Comparison of ENCODE assay signal across 28 cellular contexts in the genomic region with DNA sequence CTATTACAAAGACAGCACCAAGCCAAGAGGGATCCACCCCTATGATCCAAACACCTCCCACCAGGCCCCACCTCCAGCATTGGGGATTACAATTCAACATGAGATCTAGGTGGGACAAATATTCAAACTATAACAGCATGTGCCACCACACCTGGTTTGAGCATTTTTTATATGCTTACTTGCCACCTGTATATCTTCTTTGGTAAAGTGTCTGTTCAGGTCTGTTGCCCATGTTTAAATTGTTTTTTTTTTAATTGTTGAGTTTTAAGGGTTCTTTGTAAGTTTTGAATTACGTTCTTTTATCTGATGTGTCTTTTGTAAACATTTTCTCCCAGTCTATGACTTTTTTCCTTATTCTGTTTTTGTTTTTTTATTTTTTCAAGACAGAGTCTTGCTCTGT.
"Had no signal": no experiment of that assay in that cellular context is flagged by ENCODE, and none has a peak within 500 bp of the region (broad histone marks: within the 10 kb centered on the region; RNA-seq: fewer than 3 reads in every experiment).

No MANE protein-coding gene starts in this region.

- H3K4me1 ChIP-seq: stomach, suprapubic skin, testis, tibial artery, tibial nerve, upper lobe of left lung, upper lobe of right lung, uterus, vagina had no signal

- H3K4me1 Mint-ChIP-seq: stimulated activated effector memory CD8-positive, alpha-beta T cell treated with anti-CD3 and anti-CD28 coated beads, Interleukin-12 subunit alpha, Interleukin-12 subunit beta, amount 100 ng/mL, for 72 hours; stimulated activated memory B cell treated with anti-CD40 and anti-IgM and Interleukin-4, amounts not matched to agents 10 μg/mL and 1 μg/mL and 100 μg/mL, for 72 hours; stimulated activated naive B cell treated with anti-CD40 and anti-IgM and Interleukin-4, amounts not matched to agents 10 μg/mL and 1 μg/mL and 100 μg/mL, for 72 hours; stimulated activated naive CD8-positive, alpha-beta T cell treated with anti-CD3 and anti-CD28 coated beads, Interleukin-15, amount 100 ng/mL, for 72 hours had no signal

- H3K9me3 ChIP-seq: testis, thyroid gland, upper lobe of right lung, vagina had no signal

- H3K36me3 ChIP-seq: stomach, suprapubic skin, thoracic aorta, thyroid gland, tibial artery, tibial nerve, transverse colon, upper lobe of left lung, upper lobe of right lung, uterus, vagina had no signal

- H3K27ac ChIP-seq: stomach, suprapubic skin, testis, thoracic aorta, thyroid gland, tibial artery, tibial nerve, transverse colon, upper lobe of left lung, upper lobe of right lung, uterus, vagina had no signal

- H3K27ac Mint-ChIP-seq: stimulated activated effector memory CD8-positive, alpha-beta T cell treated with anti-CD3 and anti-CD28 coated beads, Interleukin-12 subunit alpha, Interleukin-12 subunit beta, amount 100 ng/mL, for 72 hours; stimulated activated memory B cell treated with anti-CD40 and anti-IgM and Interleukin-4, amounts not matched to agents 10 μg/mL and 1 μg/mL and 100 μg/mL, for 72 hours; stimulated activated naive B cell treated with anti-CD40 and anti-IgM and Interleukin-4, amounts not matched to agents 10 μg/mL and 1 μg/mL and 100 μg/mL, for 72 hours; stimulated activated naive CD8-positive, alpha-beta T cell treated with anti-CD3 and anti-CD28 coated beads, Interleukin-15, amount 100 ng/mL, for 72 hours; stimulated activated naive CD8-positive, alpha-beta T cell treated with anti-CD3 and anti-CD28 coated beads, Interleukin-15, Interleukin-2, amounts not matched to agents 100 ng/mL and 50 ng/mL, for 24 hours; type B pancreatic cell had no signal

- H3K4me3 ChIP-seq: stomach, suprapubic skin, testis, thoracic aorta, thyroid gland, tibial artery, tibial nerve, transverse colon, upper lobe of left lung, upper lobe of right lung, uterus, vagina had no signal

- H3K27me3 ChIP-seq: stomach, suprapubic skin, testis, thyroid gland, tibial artery, tibial nerve, transverse colon, upper lobe of left lung, upper lobe of right lung, uterus, vagina had no signal

- H3K4me3 Mint-ChIP-seq: stimulated activated effector memory CD8-positive, alpha-beta T cell treated with anti-CD3 and anti-CD28 coated beads, Interleukin-12 subunit alpha, Interleukin-12 subunit beta, amount 100 ng/mL, for 72 hours; stimulated activated memory B cell treated with anti-CD40 and anti-IgM and Interleukin-4, amounts not matched to agents 10 μg/mL and 1 μg/mL and 100 μg/mL, for 72 hours; stimulated activated naive B cell treated with anti-CD40 and anti-IgM and Interleukin-4, amounts not matched to agents 10 μg/mL and 1 μg/mL and 100 μg/mL, for 72 hours; stimulated activated naive CD8-positive, alpha-beta T cell treated with anti-CD3 and anti-CD28 coated beads, Interleukin-15, amount 100 ng/mL, for 72 hours; stimulated activated naive CD8-positive, alpha-beta T cell treated with anti-CD3 and anti-CD28 coated beads, Interleukin-15, Interleukin-2, amounts not matched to agents 100 ng/mL and 50 ng/mL, for 24 hours; type B pancreatic cell had no signal

- H3K27me3 Mint-ChIP-seq: stimulated activated memory B cell treated with anti-CD40 and anti-IgM and Interleukin-4, amounts not matched to agents 10 μg/mL and 1 μg/mL and 100 μg/mL, for 72 hours; stimulated activated naive CD8-positive, alpha-beta T cell treated with anti-CD3 and anti-CD28 coated beads, Interleukin-15, amount 100 ng/mL, for 72 hours; stimulated activated naive CD8-positive, alpha-beta T cell treated with anti-CD3 and anti-CD28 coated beads, Interleukin-15, Interleukin-2, amounts not matched to agents 100 ng/mL and 50 ng/mL, for 24 hours; type B pancreatic cell had no signal

- H3K36me3 Mint-ChIP-seq: stimulated activated effector memory CD8-positive, alpha-beta T cell treated with anti-CD3 and anti-CD28 coated beads, Interleukin-12 subunit alpha, Interleukin-12 subunit beta, amount 100 ng/mL, for 72 hours; stimulated activated memory B cell treated with anti-CD40 and anti-IgM and Interleukin-4, amounts not matched to agents 10 μg/mL and 1 μg/mL and 100 μg/mL, for 72 hours had no signal

- H3K9me3 Mint-ChIP-seq: stimulated activated effector memory CD8-positive, alpha-beta T cell treated with anti-CD3 and anti-CD28 coated beads, Interleukin-12 subunit alpha, Interleukin-12 subunit beta, amount 100 ng/mL, for 72 hours had no signal

- DNase-seq: stimulated activated CD4-positive, alpha-beta T cell treated with anti-CD3 and anti-CD28 coated beads, Interleukin-2, amount 100 ng/mL, for 48 hours; stimulated activated CD4-positive, alpha-beta T cell treated with anti-CD3 and anti-CD28 coated beads, Interleukin-4, amount 100 ng/mL, for 1 hour; stimulated activated CD4-positive, alpha-beta T cell treated with anti-CD3 and anti-CD28 coated beads, Interleukin-4, amount 100 ng/mL, for 24 hours; stimulated activated CD4-positive, alpha-beta T cell treated with anti-CD3 and anti-CD28 coated beads, Interleukin-4, amount 100 ng/mL, for 4 hours; stimulated activated CD8-positive, alpha-beta memory T cell treated with anti-CD3 and anti-CD28 coated beads, Interleukin-4, amount 100 ng/mL, for 48 hours; stimulated activated naive B cell treated with anti-CD40 and anti-IgM and Interleukin-4, amounts not matched to agents 10 μg/mL and 1 μg/mL and 100 μg/mL, for 72 hours; stimulated activated naive CD4-positive, alpha-beta T cell; stimulated activated naive CD4-positive, alpha-beta T cell treated with Interleukin-2 at 50 U/mL for 16 hours; stimulated activated naive CD8-positive, alpha-beta T cell treated with anti-CD3 and anti-CD28 coated beads, Interleukin-15, amount 100 ng/mL, for 72 hours; stimulated activated naive CD8-positive, alpha-beta T cell treated with anti-CD3 and anti-CD28 coated beads, Interleukin-15, Interleukin-2, amounts not matched to agents 100 U/mL and 50 U/mL, for 24 hours; stomach; substantia nigra; testis; thyroid gland; tibial artery; transverse colon; trophoblast cell; upper lobe of left lung; upper lobe of right lung; uterus had no signal
